Comparison of ENCODE assay signal across 30 cellular contexts in the genomic region with DNA sequence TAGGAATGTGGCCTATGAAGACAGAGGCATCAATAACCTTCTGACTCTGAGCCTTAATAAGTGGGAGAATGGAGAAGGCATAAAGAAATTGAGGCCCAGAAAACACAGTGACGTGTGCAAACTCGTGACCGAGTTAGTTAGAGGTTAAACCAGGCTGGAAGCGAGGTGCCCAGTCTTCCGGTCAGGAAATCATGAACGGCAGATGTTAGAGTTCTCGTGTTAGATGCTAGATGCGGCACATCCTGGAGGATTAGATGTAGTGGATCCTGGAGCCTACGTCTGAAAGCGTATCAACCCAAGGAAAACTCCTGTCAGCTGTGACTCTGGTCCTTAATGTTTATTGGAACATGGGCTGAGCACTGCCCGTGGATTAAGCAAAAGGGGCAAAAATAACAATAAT.
"Had no signal": no experiment of that assay in that cellular context is flagged by ENCODE, and none has a peak within 500 bp of the region (broad histone marks: within the 10 kb centered on the region; RNA-seq: fewer than 3 reads in every experiment).

No MANE protein-coding gene starts in this region.

- DNase-seq: activated B cell treated with CpG ODN at 0.5 μM for 24 hours; activated CD4-positive, alpha-beta T cell treated with anti-CD3 and anti-CD28 coated beads, Interleukin-2, amount 50 U/mL, for 1 hour; activated CD8-positive, alpha-beta memory T cell treated with anti-CD3 and anti-CD28 coated beads, Interleukin-2, amount 10 ng/mL, durations not matched to agents 7 days and 5 days; activated CD8-positive, alpha-beta memory T cell treated with anti-CD3 and anti-CD28 coated beads, Interleukin-2, amount 50 U/mL, for 4 hours; activated CD8-positive, alpha-beta T cell treated with anti-CD3 and anti-CD28 coated beads, Interleukin-2, amount 10 ng/mL, durations not matched to agents 7 days and 5 days; activated gamma-delta T cell; activated naive CD4-positive, alpha-beta T cell; activated naive CD4-positive, alpha-beta T cell treated with anti-CD3 and anti-CD28 coated beads, Interleukin-2, amount 10 ng/mL, durations not matched to agents 7 days and 5 days; activated naive CD8-positive, alpha-beta T cell treated with anti-CD3 and anti-CD28 coated beads, Interleukin-2, amount 10 ng/mL, durations not matched to agents 7 days and 5 days; activated T-cell treated with anti-CD3 and anti-CD28 coated beads, Interleukin-2, amount 50 U/mL, for 1 hour; caudate nucleus; dorsolateral prefrontal cortex; effector memory CD4-positive, alpha-beta T cell; erythroblast; foreskin keratinocyte; gastrocnemius medialis; glutamatergic neuron; heart right ventricle; T-helper 1 cell; T-helper 17 cell; T1000; WERI-Rb-1 had no signal

- H3K27ac ChIP-seq: ascending aorta, breast epithelium, dorsolateral prefrontal cortex, esophagus muscularis mucosa, foreskin keratinocyte, gastrocnemius medialis, heart right ventricle, WERI-Rb-1 had no signal

- ATAC-seq: activated CD8-positive, alpha-beta memory T cell treated with anti-CD3 and anti-CD28 coated beads, Interleukin-2, amount 10 ng/mL, durations not matched to agents 7 days and 5 days; activated CD8-positive, alpha-beta T cell treated with anti-CD3 and anti-CD28 coated beads, Interleukin-2, amount 10 ng/mL, durations not matched to agents 7 days and 5 days; foreskin keratinocyte; gastrocnemius medialis had no signal

- H3K4me3 Mint-ChIP-seq: activated B cell treated with CpG ODN at 0.5 μM for 24 hours; activated CD4-positive, alpha-beta memory T cell treated with anti-CD3 and anti-CD28 coated beads for 36 hours; activated CD8-positive, alpha-beta memory T cell treated with anti-CD3 and anti-CD28 coated beads, Interleukin-2, amount 10 ng/mL, durations not matched to agents 7 days and 5 days; activated CD8-positive, alpha-beta T cell treated with anti-CD3 and anti-CD28 coated beads, Interleukin-2, amount 10 ng/mL, durations not matched to agents 7 days and 5 days; activated naive CD4-positive, alpha-beta T cell treated with anti-CD3 and anti-CD28 coated beads, Interleukin-2, amount 10 ng/mL, durations not matched to agents 7 days and 5 days; activated naive CD8-positive, alpha-beta T cell treated with anti-CD3 and anti-CD28 coated beads, Interleukin-2, amount 10 ng/mL, durations not matched to agents 7 days and 5 days; activated T-helper 1 cell treated with anti-CD3 and anti-CD28 coated beads, Interleukin-12 subunit alpha, Interleukin-12 subunit beta, Interleukin-2, Interleukin-4 antibody, amounts not matched to agents 30 ng/mL and 10 ng/mL and 1 ng/mL, durations not matched to agents 14 hours and 24 hours and 36 hours; brain; T-helper 17 cell; T-helper 2 cell treated with Interferon-gamma antibody and Interleukin-4, amounts not matched to agents 5 μg/mL and 100 μg/mL, for 36 hours had no signal

- H3K36me3 Mint-ChIP-seq: activated CD4-positive, alpha-beta memory T cell treated with anti-CD3 and anti-CD28 coated beads for 36 hours; activated CD8-positive, alpha-beta memory T cell treated with anti-CD3 and anti-CD28 coated beads, Interleukin-2, amount 10 ng/mL, durations not matched to agents 7 days and 5 days; activated naive CD4-positive, alpha-beta T cell treated with anti-CD3 and anti-CD28 coated beads, Interleukin-2, amount 10 ng/mL, durations not matched to agents 7 days and 5 days; activated naive CD4-positive, alpha-beta T cell treated with anti-CD3 and anti-CD28 coated beads, Interleukin-2, amount 50 U/mL, for 72 hours; brain had no signal

- H3K9me3 Mint-ChIP-seq: activated B cell treated with CpG ODN at 0.5 μM for 24 hours; activated CD4-positive, alpha-beta memory T cell treated with anti-CD3 and anti-CD28 coated beads for 36 hours; activated naive CD4-positive, alpha-beta T cell treated with anti-CD3 and anti-CD28 coated beads, Interleukin-2, amount 10 ng/mL, durations not matched to agents 7 days and 5 days; activated T-helper 1 cell treated with anti-CD3 and anti-CD28 coated beads, Interleukin-12 subunit alpha, Interleukin-12 subunit beta, Interleukin-2, Interleukin-4 antibody, amounts not matched to agents 30 ng/mL and 10 ng/mL and 1 ng/mL, durations not matched to agents 14 hours and 24 hours and 36 hours; brain; T-helper 2 cell treated with Interferon-gamma antibody and Interleukin-4, amounts not matched to agents 5 μg/mL and 100 μg/mL, for 36 hours had no signal

- H3K36me3 ChIP-seq: ascending aorta, breast epithelium, esophagus muscularis mucosa, gastrocnemius medialis, heart right ventricle, WERI-Rb-1 had no signal

- H3K27ac Mint-ChIP-seq: activated B cell treated with CpG ODN at 0.5 μM for 24 hours; activated CD4-positive, alpha-beta memory T cell treated with anti-CD3 and anti-CD28 coated beads for 36 hours; activated CD8-positive, alpha-beta memory T cell treated with anti-CD3 and anti-CD28 coated beads, Interleukin-2, amount 10 ng/mL, durations not matched to agents 7 days and 5 days; activated CD8-positive, alpha-beta T cell treated with anti-CD3 and anti-CD28 coated beads, Interleukin-2, amount 10 ng/mL, durations not matched to agents 7 days and 5 days; activated naive CD4-positive, alpha-beta T cell treated with anti-CD3 and anti-CD28 coated beads, Interleukin-2, amount 10 ng/mL, durations not matched to agents 7 days and 5 days; activated naive CD4-positive, alpha-beta T cell treated with anti-CD3 and anti-CD28 coated beads, Interleukin-2, amount 50 U/mL, for 72 hours; activated naive CD8-positive, alpha-beta T cell treated with anti-CD3 and anti-CD28 coated beads, Interleukin-2, amount 10 ng/mL, durations not matched to agents 7 days and 5 days; activated T-helper 1 cell treated with anti-CD3 and anti-CD28 coated beads, Interleukin-12 subunit alpha, Interleukin-12 subunit beta, Interleukin-2, Interleukin-4 antibody, amounts not matched to agents 30 ng/mL and 10 ng/mL and 1 ng/mL, durations not matched to agents 14 hours and 24 hours and 36 hours; T-helper 2 cell treated with Interferon-gamma antibody and Interleukin-4, amounts not matched to agents 5 μg/mL and 100 μg/mL, for 36 hours had no signal

- H3K4me1 ChIP-seq: ascending aorta, breast epithelium, foreskin keratinocyte, gastrocnemius medialis had no signal

- H3K27me3 ChIP-seq: ascending aorta, breast epithelium, foreskin keratinocyte had no signal

- H3K4me3 ChIP-seq: ascending aorta, breast epithelium, dorsolateral prefrontal cortex, esophagus muscularis mucosa, gastrocnemius medialis, heart right ventricle had no signal

- H3K9me3 ChIP-seq: ascending aorta, breast epithelium, esophagus muscularis mucosa, gastrocnemius medialis, heart right ventricle had no signal
